ENCODE assay signal across 39 cellular contexts in the genomic region with DNA sequence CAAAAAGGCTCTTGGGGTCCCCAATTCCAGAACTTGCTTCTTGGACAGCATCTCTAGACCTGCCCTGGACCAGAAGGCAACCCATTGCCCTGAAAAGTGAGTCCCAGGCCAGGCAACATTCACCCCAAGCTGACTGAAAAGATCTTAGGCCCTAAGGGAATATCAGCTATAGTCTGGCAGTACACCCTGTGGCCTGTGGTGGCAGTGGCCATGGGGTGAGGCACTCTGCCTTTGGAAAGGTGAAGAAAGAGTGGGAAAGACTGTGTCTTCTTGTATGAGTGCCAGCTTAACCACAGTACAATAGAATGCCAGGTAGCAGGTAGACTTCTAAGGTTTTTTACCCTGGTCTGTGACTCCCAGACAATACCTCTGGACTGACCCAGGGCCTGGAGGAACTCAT.
"Had no signal": no experiment of that assay in that cellular context is flagged by ENCODE, and none has a peak within 500 bp of the region (broad histone marks: within the 10 kb centered on the region; RNA-seq: fewer than 3 reads in every experiment).

No MANE protein-coding gene starts in this region.

- H2AFZ ChIP-seq: PC-9 had no signal

- H3K36me3 Mint-ChIP-seq: activated CD8-positive, alpha-beta memory T cell treated with anti-CD3 and anti-CD28 coated beads, Interleukin-2, amount 10 ng/mL, durations not matched to agents 7 days and 5 days; activated naive CD4-positive, alpha-beta T cell treated with anti-CD3 and anti-CD28 coated beads, Interleukin-2, amount 50 U/mL, for 24 hours; activated naive CD8-positive, alpha-beta T cell treated with anti-CD3 and anti-CD28 coated beads, Interleukin-2, amount 10 ng/mL, durations not matched to agents 7 days and 5 days had no signal

- H3K27ac ChIP-seq: ascending aorta, breast epithelium, PC-9, RWPE1, VCaP had no signal

- H3K4me1 ChIP-seq: ascending aorta, breast epithelium had no signal

- H3K4me3 ChIP-seq: ascending aorta, breast epithelium, K562, PC-9 had no signal

- FAIRE-seq: K562, RCC 7860 had no signal

- H3K4me3 Mint-ChIP-seq: activated CD4-positive, alpha-beta memory T cell treated with anti-CD3 and anti-CD28 coated beads, Interleukin-2, amount 10 ng/mL, durations not matched to agents 7 days and 5 days; activated CD8-positive, alpha-beta memory T cell treated with anti-CD3 and anti-CD28 coated beads, Interleukin-2, amount 10 ng/mL, durations not matched to agents 7 days and 5 days; activated naive CD4-positive, alpha-beta T cell treated with anti-CD3 and anti-CD28 coated beads, Interleukin-2, amount 50 U/mL, for 24 hours; activated naive CD8-positive, alpha-beta T cell treated with anti-CD3 and anti-CD28 coated beads, Interleukin-2, amount 10 ng/mL, durations not matched to agents 7 days and 5 days; activated T-cell treated with anti-CD3 and anti-CD28 coated beads, Interleukin-2, amount 50 U/mL, for 72 hours; activated T-helper 17 cell treated with anti-CD3 and anti-CD28 coated beads, Interleukin-2, amount 50 U/mL, for 72 hours had no signal

- H3K4me2 ChIP-seq: PC-9 had no signal

- H3K27me3 Mint-ChIP-seq: activated CD4-positive, alpha-beta memory T cell treated with anti-CD3 and anti-CD28 coated beads, Interleukin-2, amount 10 ng/mL, durations not matched to agents 7 days and 5 days; activated CD8-positive, alpha-beta memory T cell treated with anti-CD3 and anti-CD28 coated beads, Interleukin-2, amount 10 ng/mL, durations not matched to agents 7 days and 5 days; activated naive CD4-positive, alpha-beta T cell treated with anti-CD3 and anti-CD28 coated beads, Interleukin-2, amount 50 U/mL, for 24 hours; activated naive CD8-positive, alpha-beta T cell treated with anti-CD3 and anti-CD28 coated beads, Interleukin-2, amount 10 ng/mL, durations not matched to agents 7 days and 5 days; activated T-helper 17 cell treated with anti-CD3 and anti-CD28 coated beads, Interleukin-2, amount 50 U/mL, for 72 hours had no signal

- H3K9me3 ChIP-seq: ascending aorta had no signal

- H3K27ac Mint-ChIP-seq: activated CD4-positive, alpha-beta memory T cell treated with anti-CD3 and anti-CD28 coated beads, Interleukin-2, amount 10 ng/mL, durations not matched to agents 7 days and 5 days; activated CD8-positive, alpha-beta memory T cell treated with anti-CD3 and anti-CD28 coated beads, Interleukin-2, amount 10 ng/mL, durations not matched to agents 7 days and 5 days; activated naive CD4-positive, alpha-beta T cell treated with anti-CD3 and anti-CD28 coated beads, Interleukin-2, amount 50 U/mL, for 24 hours; activated naive CD8-positive, alpha-beta T cell treated with anti-CD3 and anti-CD28 coated beads, Interleukin-2, amount 10 ng/mL, durations not matched to agents 7 days and 5 days; activated T-cell treated with anti-CD3 and anti-CD28 coated beads, Interleukin-2, amount 50 U/mL, for 72 hours; activated T-helper 17 cell treated with anti-CD3 and anti-CD28 coated beads, Interleukin-2, amount 50 U/mL, for 72 hours had no signal

- ATAC-seq: activated CD8-positive, alpha-beta memory T cell treated with anti-CD3 and anti-CD28 coated beads, Interleukin-2, amount 10 ng/mL, durations not matched to agents 7 days and 5 days; activated T-cell treated with anti-CD3 and anti-CD28 coated beads, Interleukin-2, amount 50 U/mL, for 72 hours; activated T-helper 17 cell treated with anti-CD3 and anti-CD28 coated beads, Interleukin-2, amount 50 U/mL, for 72 hours; K562; Right ventricle myocardium inferior had no signal

- H3K27me3 ChIP-seq: ascending aorta, breast epithelium had no signal

- H3K4me1 Mint-ChIP-seq: activated CD4-positive, alpha-beta memory T cell treated with anti-CD3 and anti-CD28 coated beads, Interleukin-2, amount 10 ng/mL, durations not matched to agents 7 days and 5 days; activated CD8-positive, alpha-beta memory T cell treated with anti-CD3 and anti-CD28 coated beads, Interleukin-2, amount 10 ng/mL, durations not matched to agents 7 days and 5 days; activated naive CD4-positive, alpha-beta T cell treated with anti-CD3 and anti-CD28 coated beads, Interleukin-2, amount 50 U/mL, for 24 hours; activated naive CD8-positive, alpha-beta T cell treated with anti-CD3 and anti-CD28 coated beads, Interleukin-2, amount 10 ng/mL, durations not matched to agents 7 days and 5 days; activated T-helper 17 cell treated with anti-CD3 and anti-CD28 coated beads, Interleukin-2, amount 50 U/mL, for 72 hours had no signal

- DNase-seq: activated CD4-positive, alpha-beta memory T cell treated with anti-CD3 and anti-CD28 coated beads, Interleukin-2, amount 10 ng/mL, durations not matched to agents 7 days and 5 days; activated CD4-positive, alpha-beta T cell treated with anti-CD3 and anti-CD28 coated beads for 1 hour; activated CD4-positive, alpha-beta T cell treated with anti-CD3 and anti-CD28 coated beads for 48 hours; activated CD4-positive, CD25-positive, alpha-beta regulatory T cell; activated CD8-positive, alpha-beta memory T cell treated with anti-CD3 and anti-CD28 coated beads for 24 hours; activated CD8-positive, alpha-beta memory T cell treated with anti-CD3 and anti-CD28 coated beads, Interleukin-2, amount 10 ng/mL, durations not matched to agents 7 days and 5 days; activated CD8-positive, alpha-beta memory T cell treated with anti-CD3 and anti-CD28 coated beads, Interleukin-2, amount 50 U/mL, for 48 hours; activated effector memory CD4-positive, alpha-beta T cell treated with anti-CD3 and anti-CD28 coated beads, Interleukin-2, amount 50 U/mL, for 16 hours; activated naive CD4-positive, alpha-beta T cell; activated naive CD8-positive, alpha-beta T cell treated with anti-CD3 and anti-CD28 coated beads, Interleukin-2, amount 10 ng/mL, durations not matched to agents 7 days and 5 days; activated T-cell treated with anti-CD3 and anti-CD28 coated beads, Interleukin-2, amount 50 U/mL, for 72 hours; amygdala; central memory CD4-positive, alpha-beta T cell; NCI-H1092 treated with DMSO at 0.1 percent for 48 hours; NCI-H1417; NCI-H146; NCI-H187; NCI-H2029 treated with DMSO at 0.1 percent for 48 hours; NCI-H2107; NCI-H2171; NCI-H510A; NCI-H526; NCI-H748 treated with DMSO at 0.1 percent for 48 hours; NK-92 treated with Interleukin-12 subunit alpha and Interleukin-12 subunit beta, amount 100 ng/mL, for 24 hours; PC-9; SIG-M5; SW 1271; T-helper 1 cell; T-helper 2 cell; T-helper 9 cell had no signal

- H3K36me3 ChIP-seq: ascending aorta, breast epithelium had no signal
